ENCODE assay signal across 20 cellular contexts in the genomic region with DNA sequence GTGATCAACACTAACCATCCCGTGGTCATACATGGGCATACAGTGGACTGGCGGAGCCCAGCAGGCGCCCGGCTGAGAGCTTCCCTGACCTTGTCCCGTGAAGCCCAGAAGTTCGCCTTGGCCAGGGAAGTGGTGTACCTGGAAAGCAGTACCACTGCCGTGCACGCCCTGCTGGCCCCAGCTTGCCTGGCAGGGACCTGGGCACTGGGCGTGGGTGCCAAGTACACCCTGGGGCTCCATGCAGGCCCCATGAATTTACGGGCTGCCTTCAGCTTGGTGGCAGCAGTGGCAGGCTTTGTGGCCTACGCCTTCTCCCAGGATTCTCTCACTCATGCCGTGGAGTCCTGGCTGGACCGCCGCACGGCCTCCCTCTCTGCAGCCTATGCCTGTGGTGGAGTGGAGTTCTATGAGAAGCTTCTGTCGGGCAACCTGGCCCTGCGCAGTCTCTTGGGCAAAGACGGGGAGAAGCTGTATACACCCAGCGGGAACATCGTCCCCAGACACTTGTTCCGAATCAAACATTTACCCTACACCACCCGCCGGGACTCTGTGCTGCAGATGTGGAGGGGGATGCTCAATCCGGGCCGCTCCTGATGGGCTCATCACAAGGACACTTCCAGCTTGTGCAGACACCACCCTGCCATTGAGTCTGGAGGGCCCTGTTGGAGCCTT. TPM values are rescaled to one million over a fixed set of nuclear protein-coding genes. Genes with fewer than 3 reads are reported as not detected.
DNase-seq lines count a peak whose midpoint lies in the region; ATAC-seq and TF ChIP-seq lines count a peak whose summit lies in the region.
"Had no signal": no experiment of that assay in that cellular context is flagged by ENCODE, and none has a peak within 500 bp of the region (broad histone marks: within the 10 kb centered on the region; RNA-seq: fewer than 3 reads in every experiment).

No MANE protein-coding gene starts in this region.

- H3K27ac Mint-ChIP-seq in activated naive CD4-positive, alpha-beta T cell treated with anti-CD3 and anti-CD28 coated beads, Interleukin-2, amount 50 U/mL, for 24 hours: no peak overlapping the region
- H3K27ac Mint-ChIP-seq in memory B cell: no peak overlapping the region
- H3K27ac Mint-ChIP-seq in stimulated activated memory B cell treated with anti-CD40 and anti-IgM and Interleukin-4, amounts not matched to agents 10 μg/mL and 1 μg/mL and 100 μg/mL, for 72 hours: no peak overlapping the region

- no peak for TF ChIP-seq CTCF in IMR-90 (conservative IDR thresholded peaks at IDR 0.05; ENCODE audit: low read depth, low read length)

- H2AK5ac ChIP-seq in IMR-90 (ENCODE audit: low read depth, low read length): no peak overlapping the region

- peaks cover 41% of the 10 kb centered on the region for H3K4me1 Mint-ChIP-seq in activated naive CD4-positive, alpha-beta T cell treated with anti-CD3 and anti-CD28 coated beads, Interleukin-2, amount 50 U/mL, for 24 hours
- H3K4me1 Mint-ChIP-seq in memory B cell: peaks cover 22% of the 10 kb centered on the region
- peaks cover 34% of the 10 kb centered on the region for H3K4me1 Mint-ChIP-seq in stimulated activated memory B cell treated with anti-CD40 and anti-IgM and Interleukin-4, amounts not matched to agents 10 μg/mL and 1 μg/mL and 100 μg/mL, for 72 hours

- ATAC-seq in IMR-90 (ENCODE audit: low read depth): no peak
- no peak for ATAC-seq in memory B cell (ENCODE audit: low read depth)
- no peak for ATAC-seq in stimulated activated memory B cell treated with anti-CD40 and anti-IgM and Interleukin-4, amounts not matched to agents 10 μg/mL and 1 μg/mL and 100 μg/mL, for 72 hours
- no peak for ATAC-seq in HG03175 (IDR thresholded peaks at IDR 0.05; ENCODE audit: unreplicated experiment)
- no peak for ATAC-seq in left cardiac atrium

- no peak for TF ChIP-seq POLR2A in IMR-90 (IDR thresholded peaks at IDR 0.05; ENCODE audit: low read depth, low read length)

- no peaks in the 10 kb centered on the region for H3K9me3 ChIP-seq in IMR-90 (ENCODE audit: control insufficient read depth, insufficient read depth, low read length)
- H3K9me3 ChIP-seq: neutrophil, testis, vagina had no signal

- BruUV-seq in IMR-90 (replicated peaks; lab: Mats Ljungman, UMichigan): no TSS peak

- WGBS in IMR-90 (ENCODE audit: extremely low coverage in 2 of 2, insufficient read length in 1 of 2), 2 experiments: 100% methylated on average over 8 of the region's 25 CpGs; no CpG with 5 or more reads in 1 of the 2 experiments

- H3K4ac ChIP-seq in IMR-90 (ENCODE audit: low read depth, low read length): no peak overlapping the region

- no peak overlapping the region for H4K91ac ChIP-seq in IMR-90 (ENCODE audit: insufficient read depth, low read depth, low read length)

- H3K9me1 ChIP-seq in IMR-90 (ENCODE audit: insufficient read depth, low read length): peaks cover 4% of the 10 kb centered on the region; the same call in 1 of the 2 replicates

- H2BK5ac ChIP-seq in IMR-90 (ENCODE audit: low read depth, low read length, poor library complexity, severe bottlenecking): no peak overlapping the region

- H3K56ac ChIP-seq in IMR-90 (ENCODE audit: extremely low read depth, insufficient read depth, low read length): no peak overlapping the region

- H3K36me3 ChIP-seq in IMR-90 (ENCODE audit: control insufficient read depth, insufficient read depth, low read length): peaks cover 3% of the 10 kb centered on the region; the same call in 1 of the 2 replicates
- H3K36me3 ChIP-seq: neutrophil, vagina had no signal

- no peak overlapping the region for H3K9ac ChIP-seq in IMR-90 (ENCODE audit: low read depth, low read length)

- H2BK120ac ChIP-seq in IMR-90 (ENCODE audit: low read depth, low read length): no peak overlapping the region

- no peaks in the 10 kb centered on the region for H3K9me3 Mint-ChIP-seq in activated naive CD4-positive, alpha-beta T cell treated with anti-CD3 and anti-CD28 coated beads, Interleukin-2, amount 50 U/mL, for 24 hours
- no peaks in the 10 kb centered on the region for H3K9me3 Mint-ChIP-seq in memory B cell
- no peaks in the 10 kb centered on the region for H3K9me3 Mint-ChIP-seq in stimulated activated memory B cell treated with anti-CD40 and anti-IgM and Interleukin-4, amounts not matched to agents 10 μg/mL and 1 μg/mL and 100 μg/mL, for 72 hours
- H3K9me3 Mint-ChIP-seq: IgD-negative memory B cell had no signal

- in situ Hi-C loops in IMR-90 (cut with MboI; ENCODE audit: low sequenced_read_pairs): no loop called here

- no peak overlapping the region for H3K23ac ChIP-seq in IMR-90 (ENCODE audit: low read depth, low read length)

- H3K4me1 ChIP-seq in IMR-90 (ENCODE audit: control insufficient read depth, insufficient read depth, low read length): peaks cover 5% of the 10 kb centered on the region; the same call in 1 of the 2 replicates

- H3K14ac ChIP-seq in IMR-90 (replicated peaks; ENCODE audit: low read depth, low read length): no peak overlapping the region

- H2BK20ac ChIP-seq in IMR-90 (ENCODE audit: low read depth, low read length): no peak overlapping the region

- dilution Hi-C loops in IMR-90 (cut with HindIII; ENCODE audit: low sequenced_read_pairs, unreplicated experiment): no loop called here

- no peak overlapping the region for H2BK15ac ChIP-seq in IMR-90 (ENCODE audit: low read depth, low read length)

- H2AK9ac ChIP-seq in IMR-90 (replicated peaks; ENCODE audit: low read depth, low read length, poor library complexity): peak overlapping the region; percentile 37

- intact Hi-C loops in IMR-90 (cut with micrococcal nuclease) (no loop called here), left cardiac atrium (cut with DNase I) (no loop called here)

- H3K27me3 Mint-ChIP-seq in activated naive CD4-positive, alpha-beta T cell treated with anti-CD3 and anti-CD28 coated beads, Interleukin-2, amount 50 U/mL, for 24 hours: no peaks in the 10 kb centered on the region
- no peaks in the 10 kb centered on the region for H3K27me3 Mint-ChIP-seq in memory B cell
- H3K27me3 Mint-ChIP-seq in stimulated activated memory B cell treated with anti-CD40 and anti-IgM and Interleukin-4, amounts not matched to agents 10 μg/mL and 1 μg/mL and 100 μg/mL, for 72 hours: no peaks in the 10 kb centered on the region
- H3K27me3 Mint-ChIP-seq: IgD-negative memory B cell had no signal

- peak overlapping the region; percentile 72 for H3K4me3 Mint-ChIP-seq in activated naive CD4-positive, alpha-beta T cell treated with anti-CD3 and anti-CD28 coated beads, Interleukin-2, amount 50 U/mL, for 24 hours
- peak overlapping the region; percentile 41 for H3K4me3 Mint-ChIP-seq in memory B cell
- peak overlapping the region; percentile 36 for H3K4me3 Mint-ChIP-seq in stimulated activated memory B cell treated with anti-CD40 and anti-IgM and Interleukin-4, amounts not matched to agents 10 μg/mL and 1 μg/mL and 100 μg/mL, for 72 hours

- H4K8ac ChIP-seq in IMR-90 (ENCODE audit: low read depth in 2 of 2, low read length in 2 of 2): no peak overlapping the region

- no peak overlapping the region for H3K18ac ChIP-seq in IMR-90 (ENCODE audit: low read depth, low read length)

- H2AFZ ChIP-seq in IMR-90 (replicated peaks; ENCODE audit: low read length, poor library complexity): no peak overlapping the region

- no peak for DNase-seq in activated naive CD4-positive, alpha-beta T cell treated with anti-CD3 and anti-CD28 coated beads, Interleukin-2, amount 50 U/mL, for 16 hours
- DNase-seq in IMR-90 (no peak), memory B cell (ENCODE audit: low spot score in 2 of 2) (no peak), left cardiac atrium (no peak)
- no peak for DNase-seq in activated CD8-positive, alpha-beta memory T cell treated with anti-CD3 and anti-CD28 coated beads for 24 hours
- DNase-seq: activated effector memory CD4-positive, alpha-beta T cell treated with Interleukin-2 at 50 U/mL for 16 hours; caudate nucleus; dermis blood vessel endothelial cell; islet precursor cell; NCI-H1092 treated with DMSO at 0.1 percent for 48 hours; NCI-H1930; small intestine; stimulated activated CD4-positive, alpha-beta T cell treated with anti-CD3 and anti-CD28 coated beads, Interleukin-2, amount 100 ng/mL, for 24 hours; testis had no signal

- H3K27ac ChIP-seq in IMR-90 (ENCODE audit: insufficient read depth, low read length): no peak overlapping the region
- H3K27ac ChIP-seq: neutrophil, testis, vagina had no signal

- POLR2A ChIA-PET in IMR-90 (lab: Charles Lee; ENCODE audit: unreplicated experiment): no interaction called here

- no peaks in the 10 kb centered on the region for H3K36me3 Mint-ChIP-seq in activated naive CD4-positive, alpha-beta T cell treated with anti-CD3 and anti-CD28 coated beads, Interleukin-2, amount 50 U/mL, for 24 hours
- peaks cover 7% of the 10 kb centered on the region for H3K36me3 Mint-ChIP-seq in memory B cell
- peaks cover 26% of the 10 kb centered on the region for H3K36me3 Mint-ChIP-seq in stimulated activated memory B cell treated with anti-CD40 and anti-IgM and Interleukin-4, amounts not matched to agents 10 μg/mL and 1 μg/mL and 100 μg/mL, for 72 hours

- no peak overlapping the region for H3K4me3 ChIP-seq in IMR-90 (ENCODE audit: insufficient read depth, low read depth, low read length)
- H3K4me3 ChIP-seq: testis, vagina had no signal

- H3K79me1 ChIP-seq in IMR-90 (ENCODE audit: low read depth in 1 of 2, low read length in 2 of 2): peaks cover 12 to 23% of the 10 kb centered on the region in 2 experiments; a peak in 3 of 4 replicates

- CTCF ChIA-PET in IMR-90 (lab: Yijun Ruan, JAX): interaction anchor here (0.6 kb wide), 1 partner anchor 171 kb away, joined by 6 read pairs; no protein-coding TSS in a partner anchor

- H4K5ac ChIP-seq in IMR-90 (ENCODE audit: low read depth, low read length): no peak overlapping the region

- H3K27me3 ChIP-seq in IMR-90 (ENCODE audit: control insufficient read depth, insufficient read depth, low read length): no peaks in the 10 kb centered on the region
- H3K27me3 ChIP-seq: neutrophil, testis, vagina had no signal

- no peak overlapping the region for H3K4me2 ChIP-seq in IMR-90 (ENCODE audit: low read depth, low read length)

- no peaks in the 10 kb centered on the region for H4K20me1 ChIP-seq in IMR-90 (ENCODE audit: insufficient read depth, low read length)

- TF ChIP-seq RAD21 in IMR-90 (IDR thresholded peaks at IDR 0.05; ENCODE audit: low read length): no peak

TF ChIP-seq in IMR-90, 13 proteins besides CTCF, POLR2A, EP300 and RAD21 (continues in another document):
- TF ChIP-seq RFX5 (IDR thresholded peaks at IDR 0.05; ENCODE audit: low read depth, low read length) (no peak), CHD1 (IDR thresholded peaks at IDR 0.05; ENCODE audit: low read depth, low read length) (no peak), CEBPB (IDR thresholded peaks at IDR 0.05; ENCODE audit: low read depth, low read length) (no peak), RCOR1 (IDR thresholded peaks at IDR 0.05; ENCODE audit: insufficient replicate concordance, low read length) (no peak), FOS (IDR thresholded peaks at IDR 0.05; ENCODE audit: low read depth, low read length) (no peak), MAFK (IDR thresholded peaks at IDR 0.05; ENCODE audit: low read depth, low read length) (no peak), BHLHE40 (IDR thresholded peaks at IDR 0.05; ENCODE audit: low read depth, low read length) (no peak)

RNA-seq across cellular contexts. Expression of a gene that starts 2.3 kb away (rescaled TPM):
- 6.8 and 7.8 TPM in 2 replicates for total RNA-seq in IMR-90 (2012; rRNA removed)
- 8.2 and 8.7 TPM in 2 replicates for polyA plus RNA-seq in IMR-90 (2012; rRNA removed)
- 7.2 and 12.6 TPM in 2 replicates for polyA plus RNA-seq in IMR-90 (2012; cell fraction: cytosol; rRNA removed)
- polyA plus RNA-seq in IMR-90 (2012; cell fraction: nucleus; rRNA removed; ENCODE audit: low replicate concordance): 4.4 and 6.8 TPM in 2 replicates
- total RNA-seq in left cardiac atrium: 1 to 10 TPM; 8.6 to 9.3 TPM
